In the genomic region with DNA sequence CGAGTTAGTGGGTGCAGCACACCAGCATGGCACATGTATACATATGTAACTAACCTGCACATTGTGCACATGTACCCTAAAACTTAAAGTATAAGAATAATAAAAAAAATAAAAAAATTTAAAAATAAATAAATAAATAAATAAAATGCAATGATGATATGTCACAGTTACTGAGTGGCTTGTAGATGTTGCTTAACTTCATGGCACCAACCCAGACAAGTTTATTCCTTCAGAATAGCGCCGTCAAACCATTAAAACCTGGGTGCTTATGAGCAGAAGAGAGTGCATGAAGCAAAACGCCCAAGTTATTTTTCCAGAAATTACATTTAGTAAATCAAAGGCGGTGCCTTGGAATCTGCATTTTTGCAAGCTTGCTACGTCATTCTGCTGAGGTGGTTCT, we compare ENCODE assay signal across 17 cellular contexts.
A peak's percentile ranks its signal among the peaks of the same experiment; 100 is the strongest.
DNase-seq lines count a peak whose midpoint lies in the region; ATAC-seq and TF ChIP-seq lines count a peak whose summit lies in the region.
"Had no signal": no experiment of that assay in that cellular context is flagged by ENCODE, and none has a peak within 500 bp of the region (broad histone marks: within the 10 kb centered on the region; RNA-seq: fewer than 3 reads in every experiment).

No MANE protein-coding gene starts in this region.

- H3K4me3 ChIP-seq in right cardiac atrium (ENCODE audit: low read length), result no peak overlapping the region
- H3K4me3 ChIP-seq in muscle layer of duodenum (ENCODE audit: low read depth in 1 of 2, low read length in 2 of 2), result no peak overlapping the region
- peak overlapping the region; percentile 48 for H3K4me3 ChIP-seq in thoracic aorta
- H3K4me3 ChIP-seq: A549 had no signal

- TF ChIP-seq CTCF in thoracic aorta (IDR thresholded peaks at IDR 0.05), result no peak

- WGBS in right cardiac atrium, result 78% methylated on average over 6 of the region's 6 CpGs

- intact Hi-C loops in right cardiac atrium (cut with DNase I) (no loop called here), left ventricle myocardium superior (cut with micrococcal nuclease) (no loop called here)

- H3K27ac ChIP-seq in right cardiac atrium (ENCODE audit: low read length), result no peak overlapping the region
- peak overlapping the region; percentile 36 for H3K27ac ChIP-seq in muscle layer of duodenum (ENCODE audit: low read length)
- peak overlapping the region; percentile 84 to 90 for H3K27ac ChIP-seq in thoracic aorta
- H3K27ac ChIP-seq: A549 had no signal

- H3K4me1 ChIP-seq in right cardiac atrium (ENCODE audit: control insufficient read depth, insufficient read depth, low read length), result no peaks in the 10 kb centered on the region
- H3K4me1 ChIP-seq in muscle layer of duodenum (ENCODE audit: control insufficient read depth in 1 of 2, insufficient read depth in 2 of 2, low read length in 2 of 2), result peaks cover 0 to 6% of the 10 kb centered on the region in 2 donors
- H3K4me1 ChIP-seq in thoracic aorta (ENCODE audit: control insufficient read depth in 1 of 2, low read depth in 2 of 2), result peaks cover 2 to 55% of the 10 kb centered on the region in 2 donors
- H3K4me1 ChIP-seq: A549, BE2C had no signal

- DNase-seq in right cardiac atrium (no peak), left ventricle myocardium superior (no peak), thoracic aorta (ENCODE audit: low spot score) (no peak), NCI-H69 (lab: John Stamatoyannopoulos, UW) (no peak), kidney tubule cell (ENCODE audit: low spot score) (no peak)
- DNase-seq: BE2C, GDM1, GOT3, HCEC 1CT, NCI-H1105, NCI-H2029 treated with DMSO at 0.1 percent for 48 hours, NCI-H2171, NCI-H345, NCI-H524 treated with DMSO at 0.1 percent for 48 hours had no signal

- H3K36me3 ChIP-seq in muscle layer of duodenum (ENCODE audit: control insufficient read depth in 1 of 2, insufficient read depth in 2 of 2, low read length in 2 of 2), result no peaks in the 10 kb centered on the region
- H3K36me3 ChIP-seq in thoracic aorta, result no peaks in the 10 kb centered on the region
- H3K36me3 ChIP-seq: BE2C had no signal

- no peaks in the 10 kb centered on the region for H3K9me3 ChIP-seq in right cardiac atrium (ENCODE audit: control insufficient read depth, low read length)
- peaks cover 0 to 8% of the 10 kb centered on the region in 2 donors for H3K9me3 ChIP-seq in muscle layer of duodenum (ENCODE audit: control insufficient read depth in 1 of 2, low read length in 2 of 2)
- no peaks in the 10 kb centered on the region for H3K9me3 ChIP-seq in thoracic aorta
- H3K9me3 ChIP-seq: A549, BE2C had no signal

- peak; percentile 45 to 50 for ATAC-seq in right cardiac atrium
- no peak for ATAC-seq in left ventricle myocardium superior
- ATAC-seq in thoracic aorta (ENCODE audit: insufficient number of reproducible peaks, low FRiP score, low read depth), result no peak
- ATAC-seq in HG03108 (IDR thresholded peaks at IDR 0.05; ENCODE audit: unreplicated experiment), result no peak
- ATAC-seq: A549 had no signal

- H3K27me3 ChIP-seq in right cardiac atrium (ENCODE audit: control insufficient read depth, insufficient read depth) (no peaks in the 10 kb centered on the region), muscle layer of duodenum (ENCODE audit: low read depth, low read length) (no peaks in the 10 kb centered on the region), thoracic aorta (replicated peaks; ENCODE audit: insufficient read depth) (no peaks in the 10 kb centered on the region)
- H3K27me3 ChIP-seq: BE2C had no signal

Comparison
In these comparisons a context has a peak if more than half of its experiments do, and no peak if none do; other contexts are left out.
1. ATAC-seq: peak in right cardiac atrium (2 of 2); none in left ventricle myocardium superior (single experiment), thoracic aorta (single experiment) and HG03108 (single experiment).